15 cellular contexts compared by ENCODE assay signal in the genomic region with DNA sequence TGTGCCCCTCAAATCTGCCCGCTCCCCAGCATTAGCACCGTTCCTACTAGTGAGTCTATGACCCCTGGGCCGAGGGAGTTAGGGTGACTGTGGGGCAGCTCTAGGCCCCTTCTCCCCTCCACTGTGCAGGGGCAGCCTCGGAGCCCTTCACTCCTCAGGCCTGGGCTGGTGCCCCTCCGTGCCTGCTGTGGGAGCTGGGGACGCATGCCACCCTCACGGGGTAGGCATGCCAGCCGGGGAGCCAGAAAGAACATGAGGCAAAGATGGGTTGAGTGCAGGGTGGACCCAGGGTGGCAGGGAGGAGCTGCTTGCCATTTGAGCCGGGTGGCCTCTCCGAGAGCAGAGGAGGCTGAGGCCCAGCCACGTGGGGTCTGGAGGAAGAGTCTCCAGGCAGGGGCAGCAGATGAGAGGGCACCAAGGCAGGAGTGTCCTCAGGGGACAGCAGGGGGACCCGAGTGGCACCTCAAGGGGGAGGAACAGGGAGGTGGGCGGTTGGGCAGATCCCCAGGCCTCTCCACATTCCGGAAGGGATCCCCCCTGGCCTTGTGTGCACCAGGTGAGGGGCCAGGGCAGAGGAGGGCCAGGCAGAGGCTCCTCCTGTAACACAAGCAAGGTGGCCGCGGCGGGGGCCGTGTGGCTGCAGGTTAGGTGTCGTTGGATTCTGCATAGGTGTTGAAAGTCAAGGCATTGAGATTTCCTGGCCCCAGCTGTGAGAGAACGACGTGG. TPM values are rescaled to one million over a fixed set of nuclear protein-coding genes. Genes with fewer than 3 reads are reported as not detected.
DNase-seq lines count a peak whose midpoint lies in the region; ATAC-seq, FAIRE-seq and TF ChIP-seq lines count a peak whose summit lies in the region.
"Had no signal": no experiment of that assay in that cellular context is flagged by ENCODE, and none has a peak within 500 bp of the region (broad histone marks: within the 10 kb centered on the region; RNA-seq: fewer than 3 reads in every experiment).

No MANE protein-coding gene starts in this region.

- no peaks in the 10 kb centered on the region for H3F3A ChIP-seq in GM23338 (replicated peaks; ENCODE audit: low read depth)

- POLR2A ChIA-PET in H1 (lab: Charles Lee; ENCODE audit: partially characterized antibody): interaction anchor here (0.6 to 4.4 kb wide), 4 partner anchors 18 to 207 kb away, joined by 3 to 30 read pairs (median 6); a partner anchor contains a TSS

- H3K36me3 Mint-ChIP-seq in GM23338 (ENCODE audit: low read depth): peaks cover 5% of the 10 kb centered on the region; the same call in 2 of the 3 replicates
- peaks cover 0 to 2% (median 2%) of the 10 kb centered on the region in 3 experiments; a peak in 3 of 7 replicates for H3K36me3 Mint-ChIP-seq in H9 (ENCODE audit: insufficient read depth in 1 of 3, low read depth in 3 of 3)

- H2AK5ac ChIP-seq in H9 (ENCODE audit: insufficient read length, low read length) (no peak overlapping the region), H1 (ENCODE audit: low read depth, low read length) (no peak overlapping the region)

- H3T11ph ChIP-seq in H9 (ENCODE audit: low read length): no peak overlapping the region

- no peak overlapping the region for H3K4me2 ChIP-seq in GM23338
- no peak overlapping the region for H3K4me2 ChIP-seq in H9 (ENCODE audit: insufficient read depth, insufficient read length, low read length)
- no peak overlapping the region for H3K4me2 ChIP-seq in H1 (ENCODE audit: insufficient read depth in 1 of 2, low read depth in 2 of 2, low read length in 2 of 2)
- H3K4me2 ChIP-seq: BLaER1 treated with 17β-estradiol and CSF1 and Interleukin-3, amounts not matched to agents 10 nM and 100 nM had no signal

- H3K23ac ChIP-seq in H9 (ENCODE audit: insufficient read length, low read depth, low read length): no peak overlapping the region
- no peak overlapping the region for H3K23ac ChIP-seq in H1 (ENCODE audit: insufficient read length)

- no peak overlapping the region for H3K4me3 ChIP-seq in GM23338
- no peak overlapping the region for H3K4me3 ChIP-seq in H1 (ENCODE audit: extremely low read depth in 1 of 4, insufficient read depth in 2 of 4, low read depth in 3 of 4, low read length in 4 of 4)
- H3K4me3 ChIP-seq: BLaER1 treated with 17β-estradiol and CSF1 and Interleukin-3, amounts not matched to agents 10 nM and 100 nM had no signal

- H4K5ac ChIP-seq in H9 (ENCODE audit: insufficient read length, low read depth, low read length): no peak overlapping the region
- no peak overlapping the region for H4K5ac ChIP-seq in H1 (ENCODE audit: insufficient read length, low read depth, low read length)

- TF ChIP-seq POLR2A in H1 (IDR thresholded peaks at IDR 0.05; ENCODE audit: control extremely low read depth in 1 of 2, low read depth in 2 of 2, low read length in 2 of 2): no peak

- H3K9ac ChIP-seq in H9 (ENCODE audit: extremely low read depth, insufficient read length, low read length) (no peak overlapping the region), H1 (replicated peaks in 1 of 4; ENCODE audit: extremely low read depth in 1 of 4, low read depth in 3 of 4, low read length in 3 of 4) (no peak overlapping the region)
- H3K9ac ChIP-seq: BLaER1 treated with 17β-estradiol and CSF1 and Interleukin-3, amounts not matched to agents 10 nM and 100 nM had no signal

- no peak overlapping the region for H2BK120ac ChIP-seq in H9 (ENCODE audit: low read depth, low read length, poor library complexity, severe bottlenecking)
- no peak overlapping the region for H2BK120ac ChIP-seq in H1 (replicated peaks; ENCODE audit: low read depth, low read length)

- no peak overlapping the region for H2BK20ac ChIP-seq in H9 (ENCODE audit: low read depth, low read length, poor library complexity, severe bottlenecking)
- H2BK20ac ChIP-seq in H1 (ENCODE audit: low read length): no peak overlapping the region

- DNase-seq in GM23338 (ENCODE audit: low spot score) (no peak), H9 (no peak), H1 (ENCODE audit: low read depth in 1 of 2, low spot score in 2 of 2) (no peak), NCI-H1105 treated with DMSO at 0.1 percent for 48 hours (lab: John Stamatoyannopoulos, UW) (no peak)
- DNase-seq: Calu3; CD8-positive, alpha-beta T cell; DMS79 treated with DMSO at 0.1 percent for 48 hours; GF-D8; HFFc6; KBM-7 had no signal

- H4K91ac ChIP-seq in H9 (ENCODE audit: insufficient read length, low read depth, low read length) (no peak overlapping the region), H1 (replicated peaks; ENCODE audit: insufficient read length, low read length) (no peak overlapping the region)

- no peaks in the 10 kb centered on the region for H3K27me3 ChIP-seq in GM23338 (ENCODE audit: insufficient read depth)
- no peaks in the 10 kb centered on the region for H3K27me3 ChIP-seq in H9 (ENCODE audit: insufficient read depth, low read length)
- H3K27me3 ChIP-seq in H1 (replicated peaks in 1 of 4; ENCODE audit: control insufficient read depth in 3 of 4, extremely low read depth in 1 of 4, insufficient read depth in 3 of 4, low read length in 3 of 4): peaks cover 0 to 3% (median under 1%) of the 10 kb centered on the region in 4 experiments; a peak in 2 of 7 replicates
- H3K27me3 ChIP-seq: BLaER1 treated with 17β-estradiol and CSF1 and Interleukin-3, amounts not matched to agents 10 nM and 100 nM had no signal

- H3K56ac ChIP-seq in H9 (ENCODE audit: insufficient read length, low read depth, low read length) (no peak overlapping the region), H1 (replicated peaks; ENCODE audit: insufficient read length, low read depth, low read length) (no peak overlapping the region)

- H3K9me3 ChIP-seq in H9 (ENCODE audit: control insufficient read depth, low read depth, low read length) (no peaks in the 10 kb centered on the region), H1 (ENCODE audit: insufficient read depth in 2 of 2, low read depth in 1 of 2, low read length in 1 of 2) (peaks cover 7 to 22% of the 10 kb centered on the region in 2 experiments)

- no peak for FAIRE-seq in H1 (lab: Jason Lieb, UNC)

- H3K36me3 ChIP-seq in GM23338 (ENCODE audit: insufficient read depth) (no peaks in the 10 kb centered on the region), H1 (ENCODE audit: control insufficient read depth in 2 of 4, insufficient read depth in 4 of 4, low read length in 3 of 4) (no peaks in the 10 kb centered on the region)

- H3K14ac ChIP-seq in H9 (ENCODE audit: insufficient read depth, low read length): peak overlapping the region; percentile 40; the same call in 1 of the 2 replicates
- no peak overlapping the region for H3K14ac ChIP-seq in H1 (ENCODE audit: insufficient read length)

- H2BK12ac ChIP-seq in H9 (ENCODE audit: insufficient read length, low read depth, low read length) (no peak overlapping the region), H1 (ENCODE audit: low read depth, low read length) (no peak overlapping the region)

- TF ChIP-seq CTCF in GM23338 (conservative IDR thresholded peaks at IDR 0.05; ENCODE audit: low read depth in 2 of 2): no peak
- TF ChIP-seq CTCF in H9 (conservative IDR thresholded peaks at IDR 0.05): no peak
- no peak for TF ChIP-seq CTCF in H1 (IDR thresholded peaks at IDR 0.05; ENCODE audit: control extremely low read depth in 1 of 3, insufficient read depth in 1 of 3, low read depth in 1 of 3, low read length in 3 of 3)

- H3K4me1 ChIP-seq in GM23338 (ENCODE audit: insufficient read depth) (no peaks in the 10 kb centered on the region), H9 (ENCODE audit: insufficient read depth, low read length) (no peaks in the 10 kb centered on the region; the same call in 1 of the 2 replicates), H1 (replicated peaks in 1 of 4; ENCODE audit: control insufficient read depth in 3 of 4, insufficient read depth in 4 of 4, low read length in 3 of 4) (no peaks in the 10 kb centered on the region; a peak in 1 of 7 replicates)

- H3K4ac ChIP-seq in H9 (ENCODE audit: low read depth, low read length) (no peak overlapping the region), H1 (replicated peaks; ENCODE audit: insufficient read length, low read depth, low read length) (no peak overlapping the region)

- no peak overlapping the region for H2BK15ac ChIP-seq in H9 (ENCODE audit: low read depth, low read length)
- no peak overlapping the region for H2BK15ac ChIP-seq in H1 (ENCODE audit: low read length)

- H3K27ac ChIP-seq in GM23338 (ENCODE audit: low read depth) (no peak overlapping the region), H9 (ENCODE audit: insufficient read length, low read depth, low read length) (no peak overlapping the region), H1 (ENCODE audit: low read depth, low read length) (no peak overlapping the region)
- H3K27ac ChIP-seq: BLaER1 treated with 17β-estradiol and CSF1 and Interleukin-3, amounts not matched to agents 10 nM and 100 nM had no signal

- H3K79me2 ChIP-seq in GM23338 (replicated peaks; ENCODE audit: insufficient read depth) (no peaks in the 10 kb centered on the region), H9 (ENCODE audit: insufficient read depth, low read length) (no peaks in the 10 kb centered on the region), H1 (ENCODE audit: control insufficient read depth in 1 of 2, insufficient read depth in 2 of 2, low read length in 2 of 2) (no peaks in the 10 kb centered on the region)

- H3K27me3 Mint-ChIP-seq in GM23338 (ENCODE audit: insufficient read depth, low read depth, poor library complexity) (peaks cover 19% of the 10 kb centered on the region), H9 (ENCODE audit: low read depth) (peaks cover 18% of the 10 kb centered on the region)

- no peak overlapping the region for H2BK5ac ChIP-seq in H9 (ENCODE audit: insufficient read length, low read length)
- H2BK5ac ChIP-seq in H1 (ENCODE audit: low read depth, low read length): no peak overlapping the region

- TF ChIP-seq EP300 in H1 (IDR thresholded peaks at IDR 0.05; ENCODE audit: borderline replicate concordance in 1 of 2, low read depth in 2 of 2, low read length in 2 of 2): no peak

- H4K20me1 ChIP-seq in GM23338 (replicated peaks; ENCODE audit: insufficient read depth) (no peaks in the 10 kb centered on the region), H9 (ENCODE audit: control insufficient read depth, insufficient read depth, insufficient read length) (no peaks in the 10 kb centered on the region), H1 (replicated peaks in 1 of 2; ENCODE audit: control insufficient read depth in 1 of 2, insufficient read depth in 2 of 2, low read length in 2 of 2) (no peaks in the 10 kb centered on the region)
- H4K20me1 ChIP-seq: BLaER1 treated with 17β-estradiol and CSF1 and Interleukin-3, amounts not matched to agents 10 nM and 100 nM had no signal

- H3K27ac Mint-ChIP-seq in GM23338 (no peak overlapping the region), H9 (no peak overlapping the region)
- H3K27ac Mint-ChIP-seq: B cell; CD8-positive, alpha-beta T cell; HFFc6; IgD-negative memory B cell had no signal

- no peaks in the 10 kb centered on the region for H3K79me1 ChIP-seq in H9 (ENCODE audit: insufficient read depth, low read depth, low read length, poor library complexity, severe bottlenecking)
- no peaks in the 10 kb centered on the region for H3K79me1 ChIP-seq in H1 (ENCODE audit: low read depth, low read length)

- TF ChIP-seq RAD21 in H1 (IDR thresholded peaks at IDR 0.05 in 1 of 2, conservative IDR thresholded peaks at IDR 0.05 in 1 of 2; ENCODE audit: low read depth in 2 of 2, low read length in 2 of 2): no peak

- peak; percentile 19; the same call in 2 of the 3 replicates for ATAC-seq in GM23338
- ATAC-seq in GM19035 (IDR thresholded peaks at IDR 0.05; ENCODE audit: unreplicated experiment): no peak
- ATAC-seq: CD8-positive, alpha-beta T cell; HCT116 had no signal

- H3K9me3 Mint-ChIP-seq in GM23338 (peaks cover 27% of the 10 kb centered on the region), H9 (peaks cover 20 to 22% of the 10 kb centered on the region in 2 experiments)

- H4K8ac ChIP-seq in H9 (replicated peaks; ENCODE audit: insufficient read length, low read depth, low read length) (no peak overlapping the region), H1 (ENCODE audit: extremely low read depth, insufficient read depth, low read length) (0 out of 2 replicates have a peak overlapping the region, but pooled peaks have one; percentile 14)

- WGBS in H9 (ENCODE audit: extremely low coverage, insufficient read length, low lambda C conversion rate): no CpG with 5 or more reads among the region's 21 CpGs
- 91% methylated on average over 21 of the region's 21 CpGs; no CpG with 5 or more reads in 1 of the 2 experiments for WGBS in H1 (ENCODE audit: extremely low coverage in 1 of 2, insufficient coverage in 1 of 2, insufficient read length in 1 of 2, insufficient replicate concordance in 2 of 2, low coverage in 1 of 2, low lambda C conversion rate in 2 of 2, missing lambda C conversion rate in 1 of 2), 2 experiments

- H2AFZ ChIP-seq in GM23338: no peak overlapping the region
- H2AFZ ChIP-seq in H9 (ENCODE audit: low read length): no peak overlapping the region
- no peak overlapping the region for H2AFZ ChIP-seq in H1 (ENCODE audit: low read length)

- H3K18ac ChIP-seq in H9 (ENCODE audit: insufficient read length, low read depth, low read length): no peak overlapping the region
- no peak overlapping the region for H3K18ac ChIP-seq in H1 (ENCODE audit: extremely low read depth, low read length)

- H3K9me2 ChIP-seq in GM23338 (ENCODE audit: insufficient read depth): no peaks in the 10 kb centered on the region

- peaks cover 8% of the 10 kb centered on the region for H3K4me1 Mint-ChIP-seq in GM23338
- H3K4me1 Mint-ChIP-seq in H9: peaks cover 8 to 15% of the 10 kb centered on the region in 2 experiments
- H3K4me1 Mint-ChIP-seq: B cell, IgD-negative memory B cell had no signal

- H3K23me2 ChIP-seq in H9 (ENCODE audit: insufficient read length, low read depth, low read length, poor library complexity, severe bottlenecking) (no peaks in the 10 kb centered on the region), H1 (ENCODE audit: low read depth, low read length) (peaks cover 4% of the 10 kb centered on the region; the same call in 1 of the 2 replicates)

- CTCF ChIA-PET in H1 (lab: Charles Lee; ENCODE audit: partially characterized antibody): interaction anchor here (1.0 to 1.3 kb wide), 4 partner anchors 11 to 93 kb away, joined by 3 to 4 read pairs (median 3); no protein-coding TSS in a partner anchor

- H3K4me3 Mint-ChIP-seq in GM23338: no peak overlapping the region
- H3K4me3 Mint-ChIP-seq in H9: no peak overlapping the region
- H3K4me3 Mint-ChIP-seq: B cell; CD8-positive, alpha-beta T cell; HFFc6; IgD-negative memory B cell had no signal

RNA-seq across cellular contexts. Expression of a gene that starts 18.6 kb away (rescaled TPM):
- 46.3 and 55.7 TPM in 2 replicates for total RNA-seq in GM23338 (2014; rRNA removed; shearing (Covaris generic))
- polyA plus RNA-seq in GM23338 (2016; fragmentation: Nextera tagmentation; extraction: Ambion mirVana) (9.6 and 12.1 TPM in 2 replicates), H1 (2011; rRNA removed) (58.3 and 93.9 TPM in 2 replicates)
- 77.9 and 82.4 TPM in 2 replicates for total RNA-seq in H9 (2021)
- 65.6 and 70.0 TPM in 2 replicates for total RNA-seq in H1 (2021; fragmentation: NEBNext Ultra II Directional; extraction: Animal tissue kit (Norgen Biotek cat#: 25700))
- polyA plus RNA-seq in H1 (2011; cell fraction: cytosol; rRNA removed): 55.5 TPM
- 80.3 TPM for polyA plus RNA-seq in H1 (2011; cell fraction: nucleus; rRNA removed)
- polyA plus RNA-seq in H1 (2012, experiment 1 of 2): 62.5 to 71.2 TPM (median 67.6 TPM) in 4 replicates
- 24.0 TPM for polyA plus RNA-seq in H1 (2012, experiment 2 of 2)
- 46.2 TPM for polyA plus RNA-seq in H1 (2013, experiment 1 of 2)
- 45.5 TPM for polyA plus RNA-seq in H1 (2013, experiment 2 of 2)
- polyA minus RNA-seq in H1 (2011; rRNA and poly(A)+ RNA removed): 51.4 and 62.8 TPM in 2 replicates
- polyA minus RNA-seq in H1 (2011; cell fraction: cytosol; rRNA and poly(A)+ RNA removed): 40.5 TPM
- 38.9 TPM for polyA minus RNA-seq in H1 (2011; cell fraction: nucleus; rRNA and poly(A)+ RNA removed)

RNA-seq across cellular contexts. Expression of a gene that starts 38.0 kb away (rescaled TPM):
- 33.9 and 60.0 TPM in 2 replicates for total RNA-seq in GM23338 (2014; rRNA removed; shearing (Covaris generic))
- polyA plus RNA-seq in GM23338 (2016; fragmentation: Nextera tagmentation; extraction: Ambion mirVana) (7.2 and 7.8 TPM in 2 replicates), H1 (2011; rRNA removed) (16.0 and 25.8 TPM in 2 replicates)
- 30.8 and 40.9 TPM in 2 replicates for total RNA-seq in H9 (2021)
- 30.1 and 33.0 TPM in 2 replicates for total RNA-seq in H1 (2021; fragmentation: NEBNext Ultra II Directional; extraction: Animal tissue kit (Norgen Biotek cat#: 25700))
- 12.2 TPM for polyA plus RNA-seq in H1 (2011; cell fraction: cytosol; rRNA removed)
- polyA plus RNA-seq in H1 (2011; cell fraction: nucleus; rRNA removed): 17.4 TPM
- 17.8 to 35.7 TPM (median 25.0 TPM) in 4 replicates for polyA plus RNA-seq in H1 (2012, experiment 1 of 2)
- polyA plus RNA-seq in H1 (2012, experiment 2 of 2): 9.2 TPM
- 24.0 TPM for polyA plus RNA-seq in H1 (2013, experiment 1 of 2)
- polyA plus RNA-seq in H1 (2013, experiment 2 of 2): 19.7 TPM
- 4.3 and 4.6 TPM in 2 replicates for polyA minus RNA-seq in H1 (2011; rRNA and poly(A)+ RNA removed)
- polyA minus RNA-seq in H1 (2011; cell fraction: cytosol; rRNA and poly(A)+ RNA removed): 34.5 TPM
- 16.3 TPM for polyA minus RNA-seq in H1 (2011; cell fraction: nucleus; rRNA and poly(A)+ RNA removed)

RNA-seq across cellular contexts. Expression of a gene that starts 39.5 kb away (rescaled TPM):
- total RNA-seq in GM23338 (2014; rRNA removed; shearing (Covaris generic)): 357 and 427 TPM in 2 replicates
- 610 and 628 TPM in 2 replicates for polyA plus RNA-seq in GM23338 (2016; fragmentation: Nextera tagmentation; extraction: Ambion mirVana)
- total RNA-seq in H9 (2021): 332 and 337 TPM in 2 replicates
- 339 and 361 TPM in 2 replicates for total RNA-seq in H1 (2021; fragmentation: NEBNext Ultra II Directional; extraction: Animal tissue kit (Norgen Biotek cat#: 25700))
- 607 and 648 TPM in 2 replicates for polyA plus RNA-seq in H1 (2011; rRNA removed)
- 619 TPM for polyA plus RNA-seq in H1 (2011; cell fraction: cytosol; rRNA removed)
- 429 TPM for polyA plus RNA-seq in H1 (2011; cell fraction: nucleus; rRNA removed)
- polyA plus RNA-seq in H1 (2012, experiment 1 of 2): 276 to 407 TPM (median 389 TPM) in 4 replicates
- 325 TPM for polyA plus RNA-seq in H1 (2012, experiment 2 of 2)
- polyA plus RNA-seq in H1 (2013, experiment 1 of 2): 550 TPM
- 519 TPM for polyA plus RNA-seq in H1 (2013, experiment 2 of 2)
- 194 and 202 TPM in 2 replicates for polyA minus RNA-seq in H1 (2011; rRNA and poly(A)+ RNA removed)
- polyA minus RNA-seq in H1 (2011; cell fraction: cytosol; rRNA and poly(A)+ RNA removed): 110 TPM
- polyA minus RNA-seq in H1 (2011; cell fraction: nucleus; rRNA and poly(A)+ RNA removed): 72.4 TPM

RNA-seq across cellular contexts. Expression of a gene that starts 39.9 kb away (rescaled TPM):
- total RNA-seq in GM23338 (2014; rRNA removed; shearing (Covaris generic)): 24.6 and 32.6 TPM in 2 replicates
- polyA plus RNA-seq in GM23338 (2016; fragmentation: Nextera tagmentation; extraction: Ambion mirVana) (6.5 and 7.3 TPM in 2 replicates), H1 (2011; rRNA removed) (29.7 and 36.6 TPM in 2 replicates)
- total RNA-seq in H9 (2021): 18.8 and 22.2 TPM in 2 replicates
- 22.4 and 28.4 TPM in 2 replicates for total RNA-seq in H1 (2021; fragmentation: NEBNext Ultra II Directional; extraction: Animal tissue kit (Norgen Biotek cat#: 25700))
- 30.1 TPM for polyA plus RNA-seq in H1 (2011; cell fraction: cytosol; rRNA removed)
- 83.9 TPM for polyA plus RNA-seq in H1 (2011; cell fraction: nucleus; rRNA removed)
- 18.9 to 24.1 TPM (median 19.8 TPM) in 4 replicates for polyA plus RNA-seq in H1 (2012, experiment 1 of 2)
- polyA plus RNA-seq in H1 (2012, experiment 2 of 2): 3.0 TPM
- polyA plus RNA-seq in H1 (2013, experiment 1 of 2): 12.9 TPM
- 12.2 TPM for polyA plus RNA-seq in H1 (2013, experiment 2 of 2)
- polyA minus RNA-seq in H1 (2011; rRNA and poly(A)+ RNA removed): 16.5 and 24.4 TPM in 2 replicates
- polyA minus RNA-seq in H1 (2011; cell fraction: cytosol; rRNA and poly(A)+ RNA removed): 33.8 TPM
- 29.1 TPM for polyA minus RNA-seq in H1 (2011; cell fraction: nucleus; rRNA and poly(A)+ RNA removed)
